16 cellular contexts compared by ENCODE assay signal in genomic region chr6:157708933-157709332, GRCh38.
DNase-seq lines count a peak whose midpoint lies in the region; ATAC-seq and FAIRE-seq lines count a peak whose summit lies in the region.
"Had no signal": no experiment of that assay in that cellular context is flagged by ENCODE, and none has a peak within 500 bp of the region (broad histone marks: within the 10 kb centered on the region; RNA-seq: fewer than 3 reads in every experiment).

No MANE protein-coding gene starts in this region.

- H3K4me1 Mint-ChIP-seq in activated T-cell treated with anti-CD3 and anti-CD28 coated beads, Interleukin-2, amount 50 U/mL, for 24 hours (ENCODE audit: low read depth): peaks cover 3% of the 10 kb centered on the region
- H3K4me1 Mint-ChIP-seq in activated T-cell treated with anti-CD3 and anti-CD28 coated beads, Interleukin-2, amount 50 U/mL, for 72 hours (ENCODE audit: low read depth): no peaks in the 10 kb centered on the region
- H3K4me1 Mint-ChIP-seq: CD4-positive, CD25-positive, alpha-beta regulatory T cell had no signal

- no peaks in the 10 kb centered on the region for H3K27me3 Mint-ChIP-seq in activated T-cell treated with anti-CD3 and anti-CD28 coated beads, Interleukin-2, amount 50 U/mL, for 24 hours
- H3K27me3 Mint-ChIP-seq in activated T-cell treated with anti-CD3 and anti-CD28 coated beads, Interleukin-2, amount 50 U/mL, for 72 hours (ENCODE audit: low read depth): no peaks in the 10 kb centered on the region
- H3K27me3 Mint-ChIP-seq: CD4-positive, CD25-positive, alpha-beta regulatory T cell had no signal

- no peak for FAIRE-seq in GM19239 (lab: Jason Lieb, UNC)
- FAIRE-seq: H54 had no signal

- no peak overlapping the region for H3K4me3 Mint-ChIP-seq in activated T-cell treated with anti-CD3 and anti-CD28 coated beads, Interleukin-2, amount 50 U/mL, for 24 hours
- H3K4me3 Mint-ChIP-seq in activated T-cell treated with anti-CD3 and anti-CD28 coated beads, Interleukin-2, amount 50 U/mL, for 72 hours: no peak overlapping the region
- H3K4me3 Mint-ChIP-seq: CD4-positive, CD25-positive, alpha-beta regulatory T cell had no signal

- H3K9me3 ChIP-seq in HUES6 (ENCODE audit: control insufficient read depth, insufficient read depth, low read depth, low read length): peaks cover 10% of the 10 kb centered on the region; the same call in 1 of the 2 replicates
- peaks cover 3% of the 10 kb centered on the region; the same call in 1 of the 2 replicates for H3K9me3 ChIP-seq in iPS-20b (ENCODE audit: insufficient read depth, low read depth, low read length)
- H3K9me3 ChIP-seq: BLaER1 treated with 17β-estradiol and CSF1 and Interleukin-3, amounts not matched to agents 10 nM and 100 nM had no signal

- H3K36me3 Mint-ChIP-seq in activated T-cell treated with anti-CD3 and anti-CD28 coated beads, Interleukin-2, amount 50 U/mL, for 24 hours (ENCODE audit: low read depth): no peaks in the 10 kb centered on the region
- no peaks in the 10 kb centered on the region for H3K36me3 Mint-ChIP-seq in activated T-cell treated with anti-CD3 and anti-CD28 coated beads, Interleukin-2, amount 50 U/mL, for 72 hours (ENCODE audit: insufficient read depth in 2 of 2)
- H3K36me3 Mint-ChIP-seq: CD4-positive, CD25-positive, alpha-beta regulatory T cell had no signal

- DNase-seq in activated T-cell treated with anti-CD3 and anti-CD28 coated beads, Interleukin-2, amount 50 U/mL, for 24 hours: peak; percentile 5
- DNase-seq in activated T-cell treated with anti-CD3 and anti-CD28 coated beads, Interleukin-2, amount 50 U/mL, for 72 hours: no peak
- DNase-seq in RPMI8226 (peak; percentile 95), GM19239 (ENCODE audit: insufficient read length, low spot score) (no peak)
- DNase-seq: ACHN; CD4-positive, CD25-positive, alpha-beta regulatory T cell; DND-41; GF-D8; IMR-90; KBM-7 had no signal

- H3K9ac ChIP-seq in HUES6 (ENCODE audit: low read length): peak overlapping the region; percentile 53
- no peak overlapping the region for H3K9ac ChIP-seq in iPS-20b (ENCODE audit: low read depth, low read length)
- H3K9ac ChIP-seq: BLaER1 treated with 17β-estradiol and CSF1 and Interleukin-3, amounts not matched to agents 10 nM and 100 nM had no signal

- H3K4me3 ChIP-seq in HUES6 (ENCODE audit: low read depth, low read length) (no peak overlapping the region), iPS-20b (ENCODE audit: low read length) (peak overlapping the region; percentile 24; the same call in 1 of the 2 replicates)
- H3K4me3 ChIP-seq: BLaER1 treated with 17β-estradiol and CSF1 and Interleukin-3, amounts not matched to agents 10 nM and 100 nM had no signal

- no peaks in the 10 kb centered on the region for H3K9me3 Mint-ChIP-seq in activated T-cell treated with anti-CD3 and anti-CD28 coated beads, Interleukin-2, amount 50 U/mL, for 24 hours
- H3K9me3 Mint-ChIP-seq in activated T-cell treated with anti-CD3 and anti-CD28 coated beads, Interleukin-2, amount 50 U/mL, for 72 hours: peaks cover 0 to 2% of the 10 kb centered on the region in 2 donors
- H3K9me3 Mint-ChIP-seq: CD4-positive, CD25-positive, alpha-beta regulatory T cell had no signal

- H3K36me3 ChIP-seq in HUES6 (ENCODE audit: control insufficient read depth, insufficient read depth, low read length) (no peaks in the 10 kb centered on the region), iPS-20b (ENCODE audit: insufficient read depth, low read depth, low read length) (no peaks in the 10 kb centered on the region)
- H3K36me3 ChIP-seq: BLaER1 treated with 17β-estradiol and CSF1 and Interleukin-3, amounts not matched to agents 10 nM and 100 nM had no signal

- no peak overlapping the region for H3K27ac Mint-ChIP-seq in activated T-cell treated with anti-CD3 and anti-CD28 coated beads, Interleukin-2, amount 50 U/mL, for 24 hours
- no peak overlapping the region for H3K27ac Mint-ChIP-seq in activated T-cell treated with anti-CD3 and anti-CD28 coated beads, Interleukin-2, amount 50 U/mL, for 72 hours
- H3K27ac Mint-ChIP-seq: CD4-positive, CD25-positive, alpha-beta regulatory T cell had no signal

- ATAC-seq in activated T-cell treated with anti-CD3 and anti-CD28 coated beads, Interleukin-2, amount 50 U/mL, for 72 hours (replicated peaks in 1 of 2): no peak
- ATAC-seq in HG03108 (IDR thresholded peaks at IDR 0.05; ENCODE audit: unreplicated experiment) (no peak), HG02759 (IDR thresholded peaks at IDR 0.05; ENCODE audit: unreplicated experiment) (no peak)

- H3K4me1 ChIP-seq in HUES6 (ENCODE audit: control insufficient read depth, insufficient read depth, low read length) (peaks cover 55% of the 10 kb centered on the region), iPS-20b (ENCODE audit: insufficient read depth, low read length) (peaks cover 19% of the 10 kb centered on the region)
- H3K4me1 ChIP-seq: BLaER1 treated with 17β-estradiol and CSF1 and Interleukin-3, amounts not matched to agents 10 nM and 100 nM had no signal

- no peaks in the 10 kb centered on the region for H3K27me3 ChIP-seq in HUES6 (ENCODE audit: control insufficient read depth, insufficient read depth, low read length)
- H3K27me3 ChIP-seq in iPS-20b (ENCODE audit: insufficient read depth, low read length): no peaks in the 10 kb centered on the region
- H3K27me3 ChIP-seq: BLaER1 treated with 17β-estradiol and CSF1 and Interleukin-3, amounts not matched to agents 10 nM and 100 nM had no signal

- H3K27ac ChIP-seq in HUES6 (ENCODE audit: low read depth, low read length): peak overlapping the region; percentile 28; the same call in 1 of the 2 replicates
- H3K27ac ChIP-seq in iPS-20b (ENCODE audit: low read length): no peak overlapping the region
- H3K27ac ChIP-seq: BLaER1 treated with 17β-estradiol and CSF1 and Interleukin-3, amounts not matched to agents 10 nM and 100 nM had no signal

Comparison
In these comparisons a context has a peak if more than half of its experiments do, and no peak if none do; other contexts are left out.
1. DNase-seq: peak in activated T-cell treated with anti-CD3 and anti-CD28 coated beads, Interleukin-2, amount 50 U/mL, for 24 hours (single experiment) and RPMI8226 (single experiment); none in activated T-cell treated with anti-CD3 and anti-CD28 coated beads, Interleukin-2, amount 50 U/mL, for 72 hours (0 of 2) and GM19239 (single experiment).